8 cellular contexts compared by ENCODE assay signal in genomic region chr9:106862115-106862945, GRCh38. TPM values are rescaled to one million over a fixed set of nuclear protein-coding genes. Genes with fewer than 3 reads are reported as not detected.
DNase-seq lines count a peak whose midpoint lies in the region; ATAC-seq and TF ChIP-seq lines count a peak whose summit lies in the region.

No MANE protein-coding gene starts in this region.

- H3K27ac ChIP-seq in C4-2B: peak overlapping the region; percentile 96
- peak overlapping the region; percentile 68; the same call in 1 of the 2 replicates for H3K27ac ChIP-seq in HEK293 (ENCODE audit: extremely low read depth, low read depth, low read length)
- peak overlapping the region; percentile 86 for H3K27ac ChIP-seq in neural progenitor cell

- no peak for DNase-seq in T-helper 17 cell
- DNase-seq in foreskin fibroblast: peak in 1 of 2 donors; percentile 64
- peak; percentile 71 for DNase-seq in neural progenitor cell (ENCODE audit: low spot score)

- no peaks in the 10 kb centered on the region for H3K27me3 ChIP-seq in neural progenitor cell

- H3K36me3 ChIP-seq in HEK293 (ENCODE audit: control insufficient read depth in 2 of 2, insufficient read depth in 1 of 2, low read length in 2 of 2): no peaks in the 10 kb centered on the region
- H3K36me3 ChIP-seq in neural progenitor cell: peaks cover 4% of the 10 kb centered on the region

- peaks cover 13% of the 10 kb centered on the region for H4K20me1 ChIP-seq in neural progenitor cell (ENCODE audit: low read depth)

- ATAC-seq in T-helper 17 cell: no peak
- ATAC-seq in GM21723 (IDR thresholded peaks at IDR 0.05; ENCODE audit: unreplicated experiment): no peak
- no peak for ATAC-seq in GM21447 (IDR thresholded peaks at IDR 0.05; ENCODE audit: unreplicated experiment)
- no peak for ATAC-seq in HG02885 (IDR thresholded peaks at IDR 0.05; ENCODE audit: poor library complexity, unreplicated experiment)

- H3K9me3 ChIP-seq in HEK293 (ENCODE audit: control insufficient read depth, insufficient read depth, low read depth, low read length): no peaks in the 10 kb centered on the region
- peaks cover 3% of the 10 kb centered on the region for H3K9me3 ChIP-seq in T-helper 17 cell (ENCODE audit: control insufficient read depth, low read length, poor library complexity, severe bottlenecking)
- no peaks in the 10 kb centered on the region for H3K9me3 ChIP-seq in neural progenitor cell (ENCODE audit: low read depth)

- POLR2A ChIA-PET in HEK293 (lab: Yijun Ruan, JAX): interaction anchor here (0.7 to 7.3 kb wide), 4 partner anchors 10 to 506 kb away, joined by 3 to 45 read pairs (median 6); no protein-coding TSS in a partner anchor

- peaks cover 98% of the 10 kb centered on the region for H3K79me2 ChIP-seq in neural progenitor cell (ENCODE audit: low read depth)

- H3K4me3 Mint-ChIP-seq in T-helper 17 cell (peak overlapping the region; percentile 76), neural progenitor cell (peak overlapping the region; percentile 97)

- peaks cover 18% of the 10 kb centered on the region for H3K9me3 Mint-ChIP-seq in neural progenitor cell

- H3K27me3 Mint-ChIP-seq in T-helper 17 cell (peaks cover 47% of the 10 kb centered on the region), neural progenitor cell (ENCODE audit: insufficient read depth, low read depth) (peaks cover 16% of the 10 kb centered on the region)

- H3K36me3 Mint-ChIP-seq in T-helper 17 cell (ENCODE audit: low read depth) (no peaks in the 10 kb centered on the region), neural progenitor cell (peaks cover 23% of the 10 kb centered on the region)

- H3F3A ChIP-seq in neural progenitor cell (ENCODE audit: low read depth): peaks cover 46% of the 10 kb centered on the region

- peak overlapping the region; percentile 96 for H3K4me2 ChIP-seq in neural progenitor cell

- no peaks in the 10 kb centered on the region for H3K4me1 Mint-ChIP-seq in T-helper 17 cell
- peaks cover 27% of the 10 kb centered on the region for H3K4me1 Mint-ChIP-seq in neural progenitor cell

- peak; percentile 53; the same call in 1 of the 2 replicates for TF ChIP-seq CTCF in C4-2B (conservative IDR thresholded peaks at IDR 0.05)
- TF ChIP-seq CTCF in HEK293 (tag by site-specific recombination; IDR thresholded peaks at IDR 0.05): peak; percentile 53; the same call in 1 of the 2 replicates
- TF ChIP-seq CTCF in foreskin fibroblast (IDR thresholded peaks at IDR 0.05; ENCODE audit: low read depth, low read length): peak; percentile 37
- TF ChIP-seq CTCF in neural progenitor cell (IDR thresholded peaks at IDR 0.05): peak; percentile 28

- peak overlapping the region; percentile 70 for H3K9ac ChIP-seq in neural progenitor cell

- no peak overlapping the region for H2AFZ ChIP-seq in neural progenitor cell (replicated peaks)

- H3K27ac Mint-ChIP-seq in T-helper 17 cell: no peak overlapping the region
- H3K27ac Mint-ChIP-seq in neural progenitor cell: peak overlapping the region; percentile 97

- H3K4me1 ChIP-seq in HEK293 (ENCODE audit: control insufficient read depth, insufficient read depth, low read length) (peaks cover 2% of the 10 kb centered on the region; the same call in 1 of the 2 replicates), neural progenitor cell (peaks cover 38% of the 10 kb centered on the region)

- CTCF ChIA-PET in HEK293 (lab: Yijun Ruan, JAX): interaction anchor here (0.6 to 1.1 kb wide), 6 partner anchors 21 to 310 kb away, joined by 3 to 5 read pairs (median 4); no protein-coding TSS in a partner anchor

- H3K4me3 ChIP-seq in HEK293 (ENCODE audit: low read depth, low read length): peak overlapping the region; percentile 66
- peak overlapping the region; percentile 83 to 90 for H3K4me3 ChIP-seq in foreskin fibroblast (ENCODE audit: low read depth in 1 of 2, low read length in 2 of 2)
- H3K4me3 ChIP-seq in neural progenitor cell: peak overlapping the region; percentile 90

TF ChIP-seq in HEK293, 187 proteins besides CTCF, POLR2A, EP300 and RAD21 (continues in another document):
- TF ChIP-seq ZNF768 (tag by site-specific recombination; IDR thresholded peaks at IDR 0.05) (no peak), ZNF585B (tag by site-specific recombination; IDR thresholded peaks at IDR 0.05) (no peak), ZNF639 (tag by site-specific recombination; IDR thresholded peaks at IDR 0.05) (no peak), BCL6B (tag by site-specific recombination; IDR thresholded peaks at IDR 0.05) (no peak), ZNF335 (tag by site-specific recombination; conservative IDR thresholded peaks at IDR 0.05) (peak; percentile 69), ZNF654 (tag by site-specific recombination; IDR thresholded peaks at IDR 0.05; ENCODE audit: low read depth) (peak; percentile 10; the same call in 1 of the 2 replicates), ZNF366 (tag by site-specific recombination; conservative IDR thresholded peaks at IDR 0.05) (no peak; the same call in none of the 2 replicates), WT1 (tag by site-specific recombination; IDR thresholded peaks at IDR 0.05) (no peak), ZNF76 (tag by site-specific recombination; IDR thresholded peaks at IDR 0.05; ENCODE audit: borderline replicate concordance, low read depth) (no peak), ZNF513 (tag by site-specific recombination; IDR thresholded peaks at IDR 0.05) (peak; percentile 65), ZNF404 (tag by site-specific recombination; IDR thresholded peaks at IDR 0.05) (no peak), ZNF239 (tag by site-specific recombination; IDR thresholded peaks at IDR 0.05) (no peak), SP2 (tag by site-specific recombination; IDR thresholded peaks at IDR 0.05) (peak; percentile 22; the same call in 1 of the 2 replicates), ZNF555 (tag by site-specific recombination; conservative IDR thresholded peaks at IDR 0.05) (no peak), ZNF510 (tag by site-specific recombination; IDR thresholded peaks at IDR 0.05; ENCODE audit: insufficient replicate concordance) (no peak), ZNF692 (tag by site-specific recombination; IDR thresholded peaks at IDR 0.05) (no peak), PRDM6 (tag by site-specific recombination; IDR thresholded peaks at IDR 0.05) (no peak)

RNA-seq across cellular contexts. Expression of gene ZNF462, which starts 0.6 kb away (rescaled TPM):
- total RNA-seq in T-helper 17 cell (10 to 100 TPM in 1 of 2 donors, 1 to 10 TPM in 1; 6.0 to 11.0 TPM), neural progenitor cell (ENCODE audit: low replicate concordance) (81.8 and 93.4 TPM in 2 replicates)
